13 cellular contexts compared by ENCODE assay signal in the genomic region with DNA sequence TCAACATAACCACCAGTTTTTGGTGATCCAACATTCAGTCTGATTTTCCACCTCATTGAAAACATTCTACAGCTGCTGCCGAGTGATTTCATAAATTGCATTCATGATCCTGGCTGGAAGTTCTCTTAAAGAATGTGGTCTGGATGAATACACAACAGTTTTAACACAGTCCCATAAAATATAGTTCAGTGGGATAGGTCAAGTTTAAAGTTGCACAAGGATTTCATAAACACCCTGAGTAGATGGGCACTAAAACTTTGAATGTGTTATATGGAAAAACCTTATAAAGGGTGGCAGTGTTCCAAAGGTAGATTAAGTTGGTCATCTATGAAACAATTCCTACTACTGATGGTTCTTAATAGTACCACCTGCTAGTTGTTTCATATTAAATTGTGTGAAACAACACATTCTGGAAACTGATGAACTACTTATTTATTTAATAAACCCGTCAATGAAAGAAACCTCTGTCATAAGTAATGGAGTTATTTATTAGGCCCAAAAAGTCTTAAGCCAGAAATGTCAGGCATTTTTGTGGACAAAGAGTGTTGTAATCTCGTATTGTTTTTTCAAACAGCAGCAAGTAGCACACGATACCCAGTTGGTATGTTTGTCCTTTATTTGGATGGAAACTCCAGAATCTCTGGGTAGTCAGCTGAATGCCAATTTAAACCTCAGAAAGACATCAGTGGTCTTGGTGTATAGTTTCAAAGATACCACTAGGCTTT. TPM values are rescaled to one million over a fixed set of nuclear protein-coding genes. Genes with fewer than 3 reads are reported as not detected.
DNase-seq lines count a peak whose midpoint lies in the region; ATAC-seq, FAIRE-seq and TF ChIP-seq lines count a peak whose summit lies in the region.
"Had no signal": no experiment of that assay in that cellular context is flagged by ENCODE, and none has a peak within 500 bp of the region (broad histone marks: within the 10 kb centered on the region; RNA-seq: fewer than 3 reads in every experiment).

No MANE protein-coding gene starts in this region.

- H3K4me3 ChIP-seq in HepG2 (replicated peaks in 1 of 3; ENCODE audit: insufficient read depth in 1 of 3, low read depth in 2 of 3, low read length in 3 of 3), result no peak overlapping the region
- H3K4me3 ChIP-seq in right lobe of liver, result no peak overlapping the region
- H3K4me3 ChIP-seq in astrocyte of the spinal cord (ENCODE audit: low read depth, low read length), result no peak overlapping the region
- no peak overlapping the region for H3K4me3 ChIP-seq in transverse colon
- H3K4me3 ChIP-seq: ovary, upper lobe of left lung had no signal

- no TSS peak for BruUV-seq in HepG2 (replicated peaks; lab: Mats Ljungman, UMichigan)

- peaks cover 60% of the 10 kb centered on the region for H3K4me1 ChIP-seq in HepG2 (ENCODE audit: insufficient read depth, low read length)
- no peaks in the 10 kb centered on the region for H3K4me1 ChIP-seq in right lobe of liver
- H3K4me1 ChIP-seq in transverse colon, result peaks cover under 1 to 22% (median 5%) of the 10 kb centered on the region in 4 donors

- peak; percentile 83 for FAIRE-seq in HepG2 (lab: Jason Lieb, UNC)

- ATAC-seq in HepG2, result no peak; the same call in 2 of the 3 replicates
- ATAC-seq in right lobe of liver, result no peak
- peak; percentile 77 for ATAC-seq in left colon
- ATAC-seq in GM19455 (IDR thresholded peaks at IDR 0.05; ENCODE audit: unreplicated experiment), result no peak

- in situ Hi-C loops in HepG2 (cut with HindIII; ENCODE audit: extremely low pct_ligation_motif_present, low pct_unique_long_range_greater_than_20kb), result no loop called here
- in situ Hi-C loops in astrocyte of the spinal cord (cut with HindIII; ENCODE audit: low sequenced_read_pairs), result no loop called here
- in situ Hi-C loops in transverse colon (cut with MboI; ENCODE audit: low pct_ligation_motif_present in 1 of 4, low pct_unique_long_range_greater_than_20kb in 1 of 4, low sequenced_read_pairs in 3 of 4), result no loop called here

- POLR2A ChIA-PET in HepG2 (lab: Yijun Ruan, JAX), result interaction anchor here (0.9 kb wide), 1 partner anchor 36 kb away, joined by 3 read pairs; no protein-coding TSS in a partner anchor

- TF ChIP-seq CTCF in HepG2 (CRISPR knock-in tag; IDR thresholded peaks at IDR 0.05) (no peak), right lobe of liver (IDR thresholded peaks at IDR 0.05) (no peak), astrocyte of the spinal cord (IDR thresholded peaks at IDR 0.05; ENCODE audit: low read depth, low read length) (no peak), transverse colon (IDR thresholded peaks at IDR 0.05) (no peak)

- CTCF ChIA-PET in HepG2 (lab: Yijun Ruan, JAX; ENCODE audit: low intra/inter-chr PET ratio, low total read pairs), result no interaction called here

- no peak overlapping the region for H3K9ac ChIP-seq in HepG2 (ENCODE audit: insufficient read depth, low read depth, low read length)

- peak in 1 of 2 experiments; percentile 45; a peak in 1 of 4 replicates for TF ChIP-seq EP300 in HepG2 (IDR thresholded peaks at IDR 0.05; ENCODE audit: low read depth in 2 of 2, low read length in 2 of 2)
- TF ChIP-seq EP300 in HepG2 (CRISPR knock-in tag; IDR thresholded peaks at IDR 0.05; ENCODE audit: borderline replicate concordance), result no peak
- no peak for TF ChIP-seq EP300 in transverse colon (IDR thresholded peaks at IDR 0.05; ENCODE audit: low read depth)

- H3K4me2 ChIP-seq in HepG2 (ENCODE audit: low read depth, low read length), result no peak overlapping the region

- H3K27ac ChIP-seq in HepG2 (ENCODE audit: extremely low read length, insufficient read depth, low read length) (peak overlapping the region; percentile 59), right lobe of liver (no peak overlapping the region), transverse colon (peak overlapping the region in 2 of 4 donors; percentile 12 to 13)
- H3K27ac ChIP-seq: ovary had no signal

- H3K36me3 ChIP-seq in HepG2 (replicated peaks in 1 of 2; ENCODE audit: control insufficient read depth in 1 of 2, insufficient read depth in 2 of 2, low read length in 2 of 2) (no peaks in the 10 kb centered on the region), right lobe of liver (no peaks in the 10 kb centered on the region), transverse colon (no peaks in the 10 kb centered on the region)
- H3K36me3 ChIP-seq: ovary, upper lobe of left lung had no signal

- H3K79me2 ChIP-seq in HepG2 (ENCODE audit: insufficient read depth, low read length), result no peaks in the 10 kb centered on the region

- TF ChIP-seq POLR2A in HepG2 (IDR thresholded peaks at IDR 0.05; ENCODE audit: insufficient read depth in 1 of 2, low read depth in 2 of 2, low read length in 2 of 2) (no peak), right lobe of liver (IDR thresholded peaks at IDR 0.05) (no peak), transverse colon (IDR thresholded peaks at IDR 0.05) (no peak)

- DNase-seq in HepG2 (ENCODE audit: low spot score), result peak; percentile 70
- no peak for DNase-seq in right lobe of liver
- DNase-seq in astrocyte of the spinal cord (ENCODE audit: low read depth, low spot score), result peak; percentile 56
- no peak for DNase-seq in left colon
- no peak for DNase-seq in DMS53 (lab: John Stamatoyannopoulos, UW)
- DNase-seq in activated gamma-delta T cell (lab: John Stamatoyannopoulos, UW), result no peak
- no peak for DNase-seq in transverse colon
- DNase-seq: ACHN; activated CD4-positive, alpha-beta T cell treated with anti-CD3 and anti-CD28 coated beads for 48 hours; NCI-H748 treated with DMSO at 0.1 percent for 48 hours; ovary; upper lobe of left lung had no signal

- no peak overlapping the region for H2AFZ ChIP-seq in HepG2 (ENCODE audit: low read length)

- TF ChIP-seq RAD21 in HepG2 (CRISPR knock-in tag; IDR thresholded peaks at IDR 0.05), result no peak

- intact Hi-C loops in HepG2 (cut with micrococcal nuclease; ENCODE audit: unreplicated experiment) (no loop called here), right lobe of liver (cut with DNase I) (no loop called here), left colon (cut with DNase I, micrococcal nuclease) (no loop called here), transverse colon (cut with DNase I; ENCODE audit: low total_unique reads) (no loop called here)

- H3K9me3 ChIP-seq in HepG2 (ENCODE audit: low read length) (no peaks in the 10 kb centered on the region), right lobe of liver (no peaks in the 10 kb centered on the region), transverse colon (no peaks in the 10 kb centered on the region)
- H3K9me3 ChIP-seq: ovary, upper lobe of left lung had no signal

- H3K27me3 ChIP-seq in HepG2 (ENCODE audit: control insufficient read depth in 1 of 2, insufficient read depth in 2 of 2, low read length in 2 of 2), result no peaks in the 10 kb centered on the region
- no peaks in the 10 kb centered on the region for H3K27me3 ChIP-seq in right lobe of liver
- H3K27me3 ChIP-seq in transverse colon, result no peaks in the 10 kb centered on the region
- H3K27me3 ChIP-seq: ovary, upper lobe of left lung had no signal

- WGBS in HepG2 (ENCODE audit: low lambda C conversion rate), result 50% methylated on average over 4 of the region's 4 CpGs
- 55% methylated on average over 4 of the region's 4 CpGs for WGBS in right lobe of liver (ENCODE audit: insufficient coverage, low coverage, low lambda C conversion rate, missing lambda C conversion rate)
- 57 to 66% methylated on average over 4 of the region's 4 CpGs for WGBS in transverse colon (ENCODE audit: low coverage in 1 of 2), 2 donors

- no peaks in the 10 kb centered on the region for H4K20me1 ChIP-seq in HepG2 (ENCODE audit: insufficient read depth, low read length)

TF ChIP-seq in HepG2, 621 proteins besides CTCF, POLR2A, EP300 and RAD21 (continues in another document):
- TF ChIP-seq ZNF12 (CRISPR knock-in tag; IDR thresholded peaks at IDR 0.05) (peak; percentile 81), NCOA2 (CRISPR knock-in tag; IDR thresholded peaks at IDR 0.05) (peak; percentile 30; the same call in 1 of the 2 replicates), SMYD3 (CRISPR knock-in tag; IDR thresholded peaks at IDR 0.05) (0 out of 2 replicates have a peak, but pooled peaks have one; percentile 24), TEAD3 (CRISPR knock-in tag; optimal IDR thresholded peaks at IDR 0.05; ENCODE audit: borderline replicate concordance) (peak; percentile 13), RBM22 (optimal IDR thresholded peaks at IDR 0.05; ENCODE audit: low read length) (no peak)
- TF ChIP-seq, protein P1, sequence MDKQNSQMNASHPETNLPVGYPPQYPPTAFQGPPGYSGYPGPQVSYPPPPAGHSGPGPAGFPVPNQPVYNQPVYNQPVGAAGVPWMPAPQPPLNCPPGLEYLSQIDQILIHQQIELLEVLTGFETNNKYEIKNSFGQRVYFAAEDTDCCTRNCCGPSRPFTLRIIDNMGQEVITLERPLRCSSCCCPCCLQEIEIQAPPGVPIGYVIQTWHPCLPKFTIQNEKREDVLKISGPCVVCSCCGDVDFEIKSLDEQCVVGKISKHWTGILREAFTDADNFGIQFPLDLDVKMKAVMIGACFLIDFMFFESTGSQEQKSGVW (CRISPR knock-in tag; IDR thresholded peaks at IDR 0.05; ENCODE audit: borderline replicate concordance), result no peak

RNA-seq across cellular contexts. Expression of a gene that starts 14.3 kb away (rescaled TPM):
- total RNA-seq in HepG2 (2016; rRNA removed; fragmentation: Illumina TruSeq; extraction: Trizol) (154 and 206 TPM in 2 replicates), right lobe of liver (10 to 100 TPM; 11.3 to 22.3 (median 21.4) TPM), left colon (10 to 100 TPM; 25.5 to 26.4 TPM), transverse colon (10 to 100 TPM in 2 of 4 donors, 1 to 10 TPM in 2; 1.4 to 24.6 (median 7.6) TPM)
- total RNA-seq in HepG2 (2016; cell fraction: cytosol; rRNA removed; fragmentation: Illumina TruSeq; extraction: Trizol; ENCODE audit: low read depth), result 43.8 and 53.8 TPM in 2 replicates
- total RNA-seq in HepG2 (2016; cell fraction: insoluble cytoplasmic fraction; rRNA removed; fragmentation: Illumina TruSeq; extraction: Trizol), result 156 and 243 TPM in 2 replicates
- total RNA-seq in HepG2 (2016; cell fraction: membrane; rRNA removed; fragmentation: Illumina TruSeq; extraction: Trizol), result 49.5 and 53.8 TPM in 2 replicates
- 50.8 and 57.3 TPM in 2 replicates for total RNA-seq in HepG2 (2016; cell fraction: nucleus; rRNA removed; fragmentation: Illumina TruSeq; extraction: Trizol)
- polyA plus RNA-seq in HepG2 (2011; rRNA removed), result 21.3 and 38.3 TPM in 2 replicates
- 20.9 and 21.4 TPM in 2 replicates for polyA plus RNA-seq in HepG2 (2011; cell fraction: cytosol; rRNA removed)
- polyA plus RNA-seq in HepG2 (2011; cell fraction: nucleus; rRNA removed), result 6.7 and 9.1 TPM in 2 replicates
- 36.1 and 77.3 TPM in 2 replicates for polyA plus RNA-seq in HepG2 (2012)
- 40.7 and 49.7 TPM in 2 replicates for polyA plus RNA-seq in HepG2 (2016; cell fraction: cytosol; fragmentation: Illumina TruSeq; extraction: Trizol; ENCODE audit: low read depth)
- polyA plus RNA-seq in HepG2 (2016; cell fraction: insoluble cytoplasmic fraction; fragmentation: Illumina TruSeq; extraction: Trizol; ENCODE audit: low read depth), result 177 and 187 TPM in 2 replicates
- polyA plus RNA-seq in HepG2 (2016; cell fraction: membrane; fragmentation: Illumina TruSeq; extraction: Trizol; ENCODE audit: low read depth), result 42.6 and 46.1 TPM in 2 replicates
- 60.8 and 74.0 TPM in 2 replicates for polyA plus RNA-seq in HepG2 (2016; cell fraction: nucleus; fragmentation: Illumina TruSeq; extraction: Trizol; ENCODE audit: insufficient read depth, low read depth)
- polyA minus RNA-seq in HepG2 (2011; rRNA and poly(A)+ RNA removed; ENCODE audit: low replicate concordance), result 3.7 and 11.0 TPM in 2 replicates
- 7.7 and 17.3 TPM in 2 replicates for polyA minus RNA-seq in HepG2 (2011; cell fraction: cytosol; rRNA and poly(A)+ RNA removed)
- 6.8 and 9.0 TPM in 2 replicates for polyA minus RNA-seq in HepG2 (2011; cell fraction: nucleus; rRNA and poly(A)+ RNA removed)

Comparison
In these comparisons a context has a peak if more than half of its experiments do, and no peak if none do; other contexts are left out.
1. DNase-seq: peak in HepG2 (single experiment) and astrocyte of the spinal cord (single experiment); none in right lobe of liver (0 of 3), left colon (0 of 2), DMS53 (single experiment), activated gamma-delta T cell (single experiment) and transverse colon (single experiment).